In genomic region chr16:29664133-29664912, GRCh38 we compare ENCODE assay signal across 10 cellular contexts. TPM values are rescaled to one million over a fixed set of nuclear protein-coding genes. Genes with fewer than 3 reads are reported as not detected.
DNase-seq lines count a peak whose midpoint lies in the region; ATAC-seq and TF ChIP-seq lines count a peak whose summit lies in the region.
"Had no signal": no experiment of that assay in that cellular context is flagged by ENCODE, and none has a peak within 500 bp of the region (broad histone marks: within the 10 kb centered on the region; RNA-seq: fewer than 3 reads in every experiment).

No MANE protein-coding gene starts in this region.

- TF ChIP-seq CTCF in GM12864 (IDR thresholded peaks at IDR 0.05; ENCODE audit: low read depth, low read length, missing control alignments), result no peak

- peak overlapping the region; percentile 99 for H3K27ac Mint-ChIP-seq in T-helper 17 cell

- no peak overlapping the region for H3K9ac ChIP-seq in rectal smooth muscle tissue (ENCODE audit: low read length)

- H3K4me3 Mint-ChIP-seq in T-helper 17 cell, result peak overlapping the region; percentile 98

- no peaks in the 10 kb centered on the region for H3K36me3 ChIP-seq in rectal smooth muscle tissue (ENCODE audit: control insufficient read depth, insufficient read depth, low read length)
- H3K36me3 ChIP-seq: prostate gland had no signal

- no peak for DNase-seq in GM12864 (ENCODE audit: low read depth)
- DNase-seq in T-helper 17 cell, result peak; percentile 16 to 32 (median 25)
- peak; percentile 44 for DNase-seq in central memory CD4-positive, alpha-beta T cell
- DNase-seq in DMS153 treated with DMSO at 0.1 percent for 48 hours (lab: John Stamatoyannopoulos, UW; ENCODE audit: unreplicated experiment), result no peak
- DNase-seq in NCI-H1092 treated with DMSO at 0.1 percent for 48 hours (lab: John Stamatoyannopoulos, UW), result no peak
- no peak for DNase-seq in mesenteric fat pad (ENCODE audit: low spot score)

- peaks cover 72% of the 10 kb centered on the region for H3K4me1 Mint-ChIP-seq in T-helper 17 cell

- H3K36me3 Mint-ChIP-seq in T-helper 17 cell (ENCODE audit: low read depth), result peaks cover 13% of the 10 kb centered on the region

- H3K4me3 ChIP-seq in GM12864 (ENCODE audit: low read depth, low read length), result peak overlapping the region; percentile 73
- H3K4me3 ChIP-seq in rectal smooth muscle tissue (ENCODE audit: low read length), result peak overlapping the region; percentile 49

- no peaks in the 10 kb centered on the region for H3K27me3 Mint-ChIP-seq in T-helper 17 cell

- ATAC-seq in T-helper 17 cell (peak; percentile 40), GM19455 (IDR thresholded peaks at IDR 0.05; ENCODE audit: unreplicated experiment) (no peak)

- no peaks in the 10 kb centered on the region for H3K4me1 ChIP-seq in rectal smooth muscle tissue (ENCODE audit: control insufficient read depth, insufficient read depth, low read length)
- H3K4me1 ChIP-seq: prostate gland had no signal

- no peaks in the 10 kb centered on the region for H3K9me3 ChIP-seq in T-helper 17 cell (ENCODE audit: control insufficient read depth, low read length, poor library complexity, severe bottlenecking)
- H3K9me3 ChIP-seq: prostate gland had no signal

- no peaks in the 10 kb centered on the region for H3K27me3 ChIP-seq in rectal smooth muscle tissue (ENCODE audit: control insufficient read depth, insufficient read depth, low read length)

- H3K27ac ChIP-seq in rectal smooth muscle tissue (ENCODE audit: low read depth, low read length), result no peak overlapping the region
- H3K27ac ChIP-seq: prostate gland, VCaP had no signal

RNA-seq across cellular contexts. Expression of gene SPN, which starts 1.3 kb away (rescaled TPM):
- total RNA-seq in T-helper 17 cell (100 to 1,000 TPM; 122 to 147 TPM), mesenteric fat pad (2.9 TPM)

RNA-seq across cellular contexts. Expression of gene QPRT, which starts 14.7 kb away (rescaled TPM):
- under 1 TPM; 0.72 to 0.96 TPM for total RNA-seq in T-helper 17 cell
- 3.4 TPM for total RNA-seq in mesenteric fat pad

Comparison
In these comparisons a context has a peak if more than half of its experiments do, and no peak if none do; other contexts are left out.
1. DNase-seq: peak in T-helper 17 cell (3 of 3) and central memory CD4-positive, alpha-beta T cell (single experiment); none in GM12864 (single experiment), DMS153 treated with DMSO at 0.1 percent for 48 hours (single experiment), NCI-H1092 treated with DMSO at 0.1 percent for 48 hours (single experiment) and mesenteric fat pad (single experiment).
2. RNA of gene SPN, which starts 1.3 kb away (total RNA-seq): 122 to 147 TPM in T-helper 17 cell; 2.9 TPM in mesenteric fat pad (single experiment); every median in the first group is over 10 times any median in the second.